Comparison of ENCODE assay signal across 1 cellular context in genomic region chr5:150429410-150429873, GRCh38.
TF ChIP-seq lines count a peak whose summit lies in the region.

No MANE protein-coding gene starts in this region.

TF ChIP-seq in GM12878, 131 proteins besides CTCF, POLR2A, EP300 and RAD21 (continued from another document):
- TF ChIP-seq CEBPZ (IDR thresholded peaks at IDR 0.05; ENCODE audit: low read depth, low read length) (no peak), ZSCAN29 (IDR thresholded peaks at IDR 0.05) (no peak), MEF2B (IDR thresholded peaks at IDR 0.05; ENCODE audit: partially characterized antibody, poor library complexity, severe bottlenecking) (no peak), REST (IDR thresholded peaks at IDR 0.05; ENCODE audit: low read depth, low read length) (no peak), TCF3 (IDR thresholded peaks at IDR 0.05; ENCODE audit: borderline replicate concordance, insufficient read depth, low read depth, low read length) (no peak), SMARCA5 (IDR thresholded peaks at IDR 0.05) (no peak), FOS (IDR thresholded peaks at IDR 0.05; ENCODE audit: borderline replicate concordance, extremely low read depth, insufficient read length) (no peak), SUZ12 (IDR thresholded peaks at IDR 0.05; ENCODE audit: unreplicated experiment) (no peak), SPI1 (IDR thresholded peaks at IDR 0.05; ENCODE audit: borderline replicate concordance, insufficient read depth, low read depth, low read length) (peak; percentile 78; the same call in 1 of the 2 replicates), ATF2 (IDR thresholded peaks at IDR 0.05; ENCODE audit: low read length) (peak; percentile 71), IKZF2 (IDR thresholded peaks at IDR 0.05) (peak; percentile 40 to 65; a peak in 3 of 4 replicates), POLR2AphosphoS2 (IDR thresholded peaks at IDR 0.05; ENCODE audit: low read depth, low read length) (no peak), CREM (IDR thresholded peaks at IDR 0.05; ENCODE audit: low read depth) (peak; percentile 72), ATF7 (IDR thresholded peaks at IDR 0.05; ENCODE audit: low read depth) (peak; percentile 99), MLLT1 (IDR thresholded peaks at IDR 0.05) (no peak), MTA2 (IDR thresholded peaks at IDR 0.05; ENCODE audit: low read depth) (peak; percentile 40; the same call in 1 of the 2 replicates), SMAD5 (IDR thresholded peaks at IDR 0.05; ENCODE audit: low read depth) (no peak), TCF7 (IDR thresholded peaks at IDR 0.05; ENCODE audit: borderline replicate concordance) (no peak), ZNF217 (IDR thresholded peaks at IDR 0.05) (no peak), ZBED1 (IDR thresholded peaks at IDR 0.05; ENCODE audit: borderline replicate concordance) (peak; percentile 34; the same call in 1 of the 2 replicates), CBX3 (IDR thresholded peaks at IDR 0.05; ENCODE audit: borderline replicate concordance, low read depth) (no peak), YY1 (IDR thresholded peaks at IDR 0.05; ENCODE audit: low read depth, low read length) (no peak)
